ENCODE assay signal across 8 cellular contexts in genomic region chr14:101707285-101707842, GRCh38.
DNase-seq lines count a peak whose midpoint lies in the region; ATAC-seq, FAIRE-seq and TF ChIP-seq lines count a peak whose summit lies in the region.

No MANE protein-coding gene starts in this region.

- H3K4me3 Mint-ChIP-seq in central memory CD8-positive, alpha-beta T cell = peak overlapping the region; percentile 53

- peak; percentile 49 for DNase-seq in D721Med (ENCODE audit: insufficient read length, low spot score)
- peak; percentile 47 for DNase-seq in NCI-H226
- DNase-seq in central memory CD8-positive, alpha-beta T cell (ENCODE audit: low spot score in 2 of 2) = peak; percentile 42 to 72
- DNase-seq in kidney tubule cell (ENCODE audit: low spot score) = peak; percentile 82
- DNase-seq in stimulated activated CD4-positive, alpha-beta T cell treated with anti-CD3 and anti-CD28 coated beads, Interleukin-2, amount 100 ng/mL, for 4 hours (ENCODE audit: low read depth) = peak; percentile 57

- TF ChIP-seq CTCF in D721Med (IDR thresholded peaks at IDR 0.05; ENCODE audit: insufficient read depth, missing control alignments) (peak; percentile 82), WI38 (IDR thresholded peaks at IDR 0.05; ENCODE audit: low read depth, low read length) (peak; percentile 52)

- peaks cover 15% of the 10 kb centered on the region for H3K36me3 Mint-ChIP-seq in central memory CD8-positive, alpha-beta T cell (ENCODE audit: insufficient read depth)

- peak overlapping the region; percentile 86 for H3K27ac Mint-ChIP-seq in central memory CD8-positive, alpha-beta T cell (ENCODE audit: low read depth)

- H3K4me1 Mint-ChIP-seq in central memory CD8-positive, alpha-beta T cell = peaks cover 43% of the 10 kb centered on the region

- ATAC-seq in HG02938 (IDR thresholded peaks at IDR 0.05; ENCODE audit: unreplicated experiment) (peak; percentile 47), HG02763 (IDR thresholded peaks at IDR 0.05; ENCODE audit: unreplicated experiment) (no peak)
- peak; percentile 73 for ATAC-seq in central memory CD8-positive, alpha-beta T cell (replicated peaks; ENCODE audit: extremely low read depth, poor library complexity, severe bottlenecking)

- H3K4me3 ChIP-seq in WI38 (ENCODE audit: low read depth, low read length) = no peak overlapping the region

- H3K9me3 Mint-ChIP-seq in central memory CD8-positive, alpha-beta T cell = no peaks in the 10 kb centered on the region

- peak; percentile 55 for FAIRE-seq in D721Med (lab: Jason Lieb, UNC)

- no peaks in the 10 kb centered on the region for H3K27me3 Mint-ChIP-seq in central memory CD8-positive, alpha-beta T cell
